In genomic region chrX:116378961-116379360, GRCh38 we compare ENCODE assay signal across 19 cellular contexts. TPM values are rescaled to one million over a fixed set of nuclear protein-coding genes. Genes with fewer than 3 reads are reported as not detected.
DNase-seq lines count a peak whose midpoint lies in the region; ATAC-seq, FAIRE-seq and TF ChIP-seq lines count a peak whose summit lies in the region.
"Had no signal": no experiment of that assay in that cellular context is flagged by ENCODE, and none has a peak within 500 bp of the region (broad histone marks: within the 10 kb centered on the region; RNA-seq: fewer than 3 reads in every experiment).

No MANE protein-coding gene starts in this region.

- H3K36me3 Mint-ChIP-seq in MCF 10A (ENCODE audit: insufficient read depth, unreplicated experiment), result no peaks in the 10 kb centered on the region
- no peaks in the 10 kb centered on the region for H3K36me3 Mint-ChIP-seq in activated CD4-positive, alpha-beta memory T cell treated with anti-CD3 and anti-CD28 coated beads, Interleukin-2, amount 10 ng/mL, durations not matched to agents 7 days and 5 days (ENCODE audit: low read depth)
- H3K36me3 Mint-ChIP-seq: CD8-positive, alpha-beta memory T cell had no signal

- no peak for TF ChIP-seq POLR2A in breast epithelium (IDR thresholded peaks at IDR 0.05)

- CTCF ChIA-PET in MCF 10A (lab: Yijun Ruan, JAX), result interaction anchor here (0.6 kb wide), 1 partner anchor 57 kb away, joined by 3 read pairs; no protein-coding TSS in a partner anchor
- CTCF ChIA-PET in activated CD4-positive, alpha-beta memory T cell treated with anti-CD3 and anti-CD28 coated beads, Interleukin-2, amount 10 ng/mL, durations not matched to agents 7 days and 5 days (lab: Charles Lee), result no interaction called here

- no peak overlapping the region for H3K4me3 Mint-ChIP-seq in MCF 10A (ENCODE audit: unreplicated experiment)
- no peak overlapping the region for H3K4me3 Mint-ChIP-seq in activated CD4-positive, alpha-beta memory T cell treated with anti-CD3 and anti-CD28 coated beads, Interleukin-2, amount 10 ng/mL, durations not matched to agents 7 days and 5 days
- H3K4me3 Mint-ChIP-seq: CD8-positive, alpha-beta memory T cell had no signal

- H3K4me1 ChIP-seq in breast epithelium, result no peaks in the 10 kb centered on the region
- H3K4me1 ChIP-seq in smooth muscle cell (ENCODE audit: low read depth), result no peaks in the 10 kb centered on the region
- H3K4me1 ChIP-seq: BLaER1 had no signal

- no peaks in the 10 kb centered on the region for H3K9me3 Mint-ChIP-seq in MCF 10A (ENCODE audit: unreplicated experiment)
- no peaks in the 10 kb centered on the region for H3K9me3 Mint-ChIP-seq in activated CD4-positive, alpha-beta memory T cell treated with anti-CD3 and anti-CD28 coated beads, Interleukin-2, amount 10 ng/mL, durations not matched to agents 7 days and 5 days

- H3K9ac ChIP-seq in smooth muscle cell (ENCODE audit: low read depth), result no peak overlapping the region
- H3K9ac ChIP-seq: BLaER1, GM23248 had no signal

- H3K27ac ChIP-seq in breast epithelium, result no peak overlapping the region
- H3K27ac ChIP-seq in smooth muscle cell (ENCODE audit: low read depth), result no peak overlapping the region
- H3K27ac ChIP-seq: 22Rv1, BLaER1 had no signal

- peak overlapping the region; percentile 69 for H3K27ac Mint-ChIP-seq in MCF 10A (ENCODE audit: low read depth, unreplicated experiment)
- H3K27ac Mint-ChIP-seq in activated CD4-positive, alpha-beta memory T cell treated with anti-CD3 and anti-CD28 coated beads, Interleukin-2, amount 10 ng/mL, durations not matched to agents 7 days and 5 days, result no peak overlapping the region
- H3K27ac Mint-ChIP-seq: CD8-positive, alpha-beta memory T cell had no signal

- H3K27me3 ChIP-seq in breast epithelium (no peaks in the 10 kb centered on the region), bronchial epithelial cell (ENCODE audit: control insufficient read depth, insufficient read depth, low read length) (no peaks in the 10 kb centered on the region), smooth muscle cell (ENCODE audit: low read depth) (no peaks in the 10 kb centered on the region)

- no peak overlapping the region for H3K4me2 ChIP-seq in smooth muscle cell
- H3K4me2 ChIP-seq: BLaER1 had no signal

- no peak for FAIRE-seq in bronchial epithelial cell (lab: Jason Lieb, UNC)
- FAIRE-seq: GM12878, GM18507, H54 had no signal

- no peaks in the 10 kb centered on the region for H3K79me2 ChIP-seq in smooth muscle cell (ENCODE audit: low read depth)

- DNase-seq in DMS53 (lab: John Stamatoyannopoulos, UW), result peak; percentile 16
- no peak for DNase-seq in DMS53 treated with DMSO at 0.1 percent for 48 hours (lab: John Stamatoyannopoulos, UW; ENCODE audit: unreplicated experiment)
- DNase-seq in MCF 10A (ENCODE audit: unreplicated experiment), result no peak
- no peak for DNase-seq in breast epithelium (ENCODE audit: low spot score in 2 of 2)
- peak; percentile 83 for DNase-seq in bronchial epithelial cell (ENCODE audit: low read depth)
- no peak for DNase-seq in activated CD4-positive, alpha-beta memory T cell treated with anti-CD3 and anti-CD28 coated beads, Interleukin-2, amount 10 ng/mL, durations not matched to agents 7 days and 5 days
- no peak for DNase-seq in smooth muscle cell (lab: John Stamatoyannopoulos, UW; ENCODE audit: unreplicated experiment)
- DNase-seq: AML-193; CD8-positive, alpha-beta memory T cell; DMS79; GM23248 had no signal

- H3K9me3 ChIP-seq in breast epithelium, result no peaks in the 10 kb centered on the region
- no peaks in the 10 kb centered on the region for H3K9me3 ChIP-seq in smooth muscle cell (replicated peaks; ENCODE audit: low read depth)
- H3K9me3 ChIP-seq: BLaER1 had no signal

- BruUV-seq in MCF 10A (replicated peaks; lab: Mats Ljungman, UMichigan), result no TSS peak

- intact Hi-C loops in MCF 10A (cut with micrococcal nuclease), result no loop called here
- intact Hi-C loops in breast epithelium (cut with DNase I; ENCODE audit: low total_unique reads), result no loop called here

- no peaks in the 10 kb centered on the region for H3F3A ChIP-seq in smooth muscle cell (ENCODE audit: low read depth)

- POLR2A ChIA-PET in MCF 10A (lab: Yijun Ruan, JAX), result no interaction called here
- POLR2A ChIA-PET in activated CD4-positive, alpha-beta memory T cell treated with anti-CD3 and anti-CD28 coated beads, Interleukin-2, amount 10 ng/mL, durations not matched to agents 7 days and 5 days (lab: Charles Lee), result no interaction called here

- H3K4me3 ChIP-seq in breast epithelium (no peak overlapping the region), bronchial epithelial cell (ENCODE audit: low read depth, low read length) (no peak overlapping the region), smooth muscle cell (no peak overlapping the region)
- H3K4me3 ChIP-seq: BLaER1, GM12878, GM23248 had no signal

- TF ChIP-seq CTCF in MCF 10A (IDR thresholded peaks at IDR 0.05; ENCODE audit: unreplicated experiment) (no peak), breast epithelium (IDR thresholded peaks at IDR 0.05) (no peak), bronchial epithelial cell (IDR thresholded peaks at IDR 0.05; ENCODE audit: insufficient read depth, low read length, severe bottlenecking) (no peak), smooth muscle cell (IDR thresholded peaks at IDR 0.05; ENCODE audit: borderline replicate concordance, insufficient read depth, poor library complexity, severe bottlenecking) (no peak)

- H3K27me3 Mint-ChIP-seq in MCF 10A (ENCODE audit: insufficient read depth, unreplicated experiment), result peaks cover 25% of the 10 kb centered on the region
- no peaks in the 10 kb centered on the region for H3K27me3 Mint-ChIP-seq in activated CD4-positive, alpha-beta memory T cell treated with anti-CD3 and anti-CD28 coated beads, Interleukin-2, amount 10 ng/mL, durations not matched to agents 7 days and 5 days
- H3K27me3 Mint-ChIP-seq: CD8-positive, alpha-beta memory T cell had no signal

- no peaks in the 10 kb centered on the region for H4K20me1 ChIP-seq in smooth muscle cell (ENCODE audit: low read depth)
- H4K20me1 ChIP-seq: BLaER1 had no signal

- H3K36me3 ChIP-seq in breast epithelium, result no peaks in the 10 kb centered on the region
- no peaks in the 10 kb centered on the region for H3K36me3 ChIP-seq in bronchial epithelial cell (ENCODE audit: control insufficient read depth, insufficient read depth, low read length)
- H3K36me3 ChIP-seq in smooth muscle cell (ENCODE audit: low read depth), result no peaks in the 10 kb centered on the region
- H3K36me3 ChIP-seq: BLaER1 had no signal

- H2AFZ ChIP-seq in smooth muscle cell (ENCODE audit: low read depth), result no peak overlapping the region

- ATAC-seq in HG03135 (IDR thresholded peaks at IDR 0.05; ENCODE audit: unreplicated experiment), result no peak
- ATAC-seq: GM12878, HCT116 had no signal

- WGBS in smooth muscle cell (ENCODE audit: low lambda C conversion rate), result 47% methylated on average over 2 of the region's 2 CpGs

- H3K4me1 Mint-ChIP-seq in MCF 10A (ENCODE audit: insufficient read depth, unreplicated experiment), result peaks cover 10% of the 10 kb centered on the region
- H3K4me1 Mint-ChIP-seq in activated CD4-positive, alpha-beta memory T cell treated with anti-CD3 and anti-CD28 coated beads, Interleukin-2, amount 10 ng/mL, durations not matched to agents 7 days and 5 days, result no peaks in the 10 kb centered on the region
- H3K4me1 Mint-ChIP-seq: CD8-positive, alpha-beta memory T cell had no signal

RNA-seq across cellular contexts. Expression of gene SLC6A14, which starts 57.4 kb away (rescaled TPM):
- 0.44 TPM in 1 of 2 replicates, not detected in the other for total RNA-seq in MCF 10A (2022)
- total RNA-seq in breast epithelium, result 10 to 100 TPM in 1 of 3 donors, 1 to 10 TPM in 1, not detected in 1; 6.2 to 17.9 TPM
- 31.3 and 111 TPM in 2 replicates for total RNA-seq in bronchial epithelial cell
- not detected for total RNA-seq in activated CD4-positive, alpha-beta memory T cell treated with anti-CD3 and anti-CD28 coated beads, Interleukin-2, amount 10 ng/mL, durations not matched to agents 7 days and 5 days
- total RNA-seq in smooth muscle cell, result 1.6 and 2.2 TPM in 2 replicates
- polyA plus RNA-seq in smooth muscle cell, result 0.41 and 0.53 TPM in 2 replicates
- total RNA-seq: CD8-positive, alpha-beta memory T cell; G401; GM23248 had no signal
- polyA plus RNA-seq: CD8-positive, alpha-beta memory T cell; GM12878; GM23248 had no signal

Comparison
In these comparisons a context has a peak if more than half of its experiments do, and no peak if none do; other contexts are left out.
1. DNase-seq: peak in DMS53 (single experiment) and bronchial epithelial cell (single experiment); none in DMS53 treated with DMSO at 0.1 percent for 48 hours (single experiment), MCF 10A (single experiment), breast epithelium (0 of 2), activated CD4-positive, alpha-beta memory T cell treated with anti-CD3 and anti-CD28 coated beads, Interleukin-2, amount 10 ng/mL, durations not matched to agents 7 days and 5 days (single experiment) and smooth muscle cell (single experiment).